Comparison of ENCODE assay signal across 8 cellular contexts in the genomic region with DNA sequence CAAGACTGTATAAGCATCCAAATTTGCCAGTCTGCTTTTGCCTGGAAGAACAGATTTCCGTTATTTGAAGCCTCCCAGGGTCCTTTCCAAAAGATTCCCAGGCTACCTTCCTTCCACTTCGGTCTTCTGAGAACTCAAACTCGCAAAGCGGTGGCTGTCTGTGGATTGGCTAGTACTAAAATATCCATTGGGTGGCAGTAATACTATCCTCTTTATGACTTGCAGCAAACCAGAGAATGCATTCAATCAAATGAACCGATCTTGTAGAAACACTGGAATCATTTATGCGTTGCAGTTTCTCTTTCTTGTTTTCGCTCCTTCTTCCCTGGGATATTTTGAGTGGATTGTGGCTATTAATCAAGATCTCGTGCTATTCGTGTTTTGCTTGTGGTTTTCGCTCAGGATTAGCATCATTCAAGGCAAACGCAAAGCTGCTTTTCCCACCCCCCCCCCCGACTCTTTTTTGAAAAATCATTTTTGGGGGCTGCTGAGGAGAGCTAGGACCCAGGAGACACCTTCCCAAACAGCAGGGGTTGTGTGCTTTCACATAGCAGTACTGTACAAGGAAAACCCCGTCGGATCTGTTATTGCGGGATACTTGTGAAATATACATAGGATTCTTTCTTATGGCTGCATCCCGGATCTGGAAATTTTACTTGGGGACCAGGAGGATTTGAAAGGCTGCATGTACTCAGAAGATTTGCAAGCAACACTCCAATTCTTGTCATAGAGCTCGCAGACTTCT. TPM values are rescaled to one million over a fixed set of nuclear protein-coding genes. Genes with fewer than 3 reads are reported as not detected.
A peak's percentile ranks its signal among the peaks of the same experiment; 100 is the strongest.
DNase-seq lines count a peak whose midpoint lies in the region; ATAC-seq and TF ChIP-seq lines count a peak whose summit lies in the region.

A gene (plus strand): TSS at position 556 of the 745 bp plus-strand sequence.

- H3K27me3 ChIP-seq in subcutaneous abdominal adipose tissue (ENCODE audit: control insufficient read depth in 5 of 5, insufficient read depth in 4 of 5, low read length in 5 of 5), result peaks cover 16 to 28% (median 22%) of the 10 kb centered on the region in 5 donors
- no peaks in the 10 kb centered on the region for H3K27me3 ChIP-seq in naive thymus-derived CD4-positive, alpha-beta T cell (ENCODE audit: control insufficient read depth in 2 of 2, insufficient read depth in 2 of 2, low read length in 2 of 2)

- H3K36me3 ChIP-seq in subcutaneous abdominal adipose tissue (ENCODE audit: control insufficient read depth in 5 of 5, insufficient read depth in 5 of 5, low read length in 5 of 5), result no peaks in the 10 kb centered on the region
- no peaks in the 10 kb centered on the region for H3K36me3 ChIP-seq in naive thymus-derived CD4-positive, alpha-beta T cell (ENCODE audit: control insufficient read depth in 2 of 3, insufficient read depth in 3 of 3, low read length in 3 of 3)

- in situ Hi-C loops in astrocyte of the spinal cord (cut with HindIII; ENCODE audit: low sequenced_read_pairs), result no loop called here

- no peak within 1 kb of the TSS for H3K4me3 Mint-ChIP-seq in T-helper 2 cell treated with Interferon-gamma antibody and Interleukin-4, amounts not matched to agents 5 μg/mL and 100 μg/mL, for 36 hours
- H3K4me3 Mint-ChIP-seq in naive thymus-derived CD4-positive, alpha-beta T cell, result no peak within 1 kb of the TSS

- CTCF ChIA-PET in naive thymus-derived CD4-positive, alpha-beta T cell (lab: Charles Lee), result no interaction called here

- no peak within 1 kb of the TSS for H3K27ac ChIP-seq in subcutaneous abdominal adipose tissue (ENCODE audit: low read depth, low read length)
- no peak within 1 kb of the TSS for H3K27ac ChIP-seq in naive thymus-derived CD4-positive, alpha-beta T cell (ENCODE audit: low read depth, low read length)

- H3K4me1 ChIP-seq in subcutaneous abdominal adipose tissue (ENCODE audit: control insufficient read depth in 5 of 5, insufficient read depth in 5 of 5, low read length in 5 of 5), result no peaks in the 10 kb centered on the region
- no peaks in the 10 kb centered on the region for H3K4me1 ChIP-seq in naive thymus-derived CD4-positive, alpha-beta T cell (ENCODE audit: control insufficient read depth in 2 of 2, insufficient read depth in 2 of 2, low read length in 2 of 2)

- H3K4me3 ChIP-seq in HFF-Myc (replicated peaks; ENCODE audit: low read depth, low read length) (peak within 1 kb of the TSS; percentile 4; the same call in 1 of the 2 replicates), astrocyte of the spinal cord (ENCODE audit: low read depth, low read length) (peak within 1 kb of the TSS; percentile 44), subcutaneous abdominal adipose tissue (ENCODE audit: low read depth in 1 of 5, low read length in 5 of 5) (peak within 1 kb of the TSS in 4 of 5 donors; percentile 2 to 37 (median 18))
- no peak within 1 kb of the TSS for H3K4me3 ChIP-seq in naive thymus-derived CD4-positive, alpha-beta T cell (ENCODE audit: low read length)

- DNase-seq in HFF-Myc (ENCODE audit: extremely low read depth, low read depth) (peak; percentile 1), astrocyte of the spinal cord (ENCODE audit: low read depth, low spot score) (peak; percentile 75), iris pigment epithelial cell (ENCODE audit: low read depth) (peak; percentile 77), epidermal melanocyte (ENCODE audit: insufficient read length, low spot score) (no peak), GOT3 (lab: John Stamatoyannopoulos, UW) (no peak)
- DNase-seq in T-helper 2 cell treated with Interferon-gamma antibody and Interleukin-4, amounts not matched to agents 5 μg/mL and 100 μg/mL, for 36 hours (ENCODE audit: low spot score), result no peak
- no peak for DNase-seq in naive thymus-derived CD4-positive, alpha-beta T cell

- H3K27me3 Mint-ChIP-seq in T-helper 2 cell treated with Interferon-gamma antibody and Interleukin-4, amounts not matched to agents 5 μg/mL and 100 μg/mL, for 36 hours (ENCODE audit: low read depth), result no peaks in the 10 kb centered on the region
- H3K27me3 Mint-ChIP-seq in naive thymus-derived CD4-positive, alpha-beta T cell, result peaks cover 0 to 4% (median 0%) of the 10 kb centered on the region in 5 donors

- H3K9ac ChIP-seq in subcutaneous abdominal adipose tissue (ENCODE audit: low read length in 5 of 5), result no peak within 1 kb of the TSS

- TF ChIP-seq CTCF in HFF-Myc (IDR thresholded peaks at IDR 0.05; ENCODE audit: low read depth, low read length, missing control alignments) (no peak), astrocyte of the spinal cord (IDR thresholded peaks at IDR 0.05; ENCODE audit: low read depth, low read length) (peak; percentile 19)

- POLR2A ChIA-PET in naive thymus-derived CD4-positive, alpha-beta T cell (lab: Charles Lee), result no interaction called here

- ATAC-seq in naive thymus-derived CD4-positive, alpha-beta T cell, result no peak

- H3K4me1 Mint-ChIP-seq in T-helper 2 cell treated with Interferon-gamma antibody and Interleukin-4, amounts not matched to agents 5 μg/mL and 100 μg/mL, for 36 hours (ENCODE audit: low read depth), result no peaks in the 10 kb centered on the region
- no peaks in the 10 kb centered on the region for H3K4me1 Mint-ChIP-seq in naive thymus-derived CD4-positive, alpha-beta T cell

- intact Hi-C loops in naive thymus-derived CD4-positive, alpha-beta T cell (cut with micrococcal nuclease), result no loop called here

- H3K9me3 Mint-ChIP-seq in T-helper 2 cell treated with Interferon-gamma antibody and Interleukin-4, amounts not matched to agents 5 μg/mL and 100 μg/mL, for 36 hours, result no peaks in the 10 kb centered on the region
- peaks cover 0 to 7% (median 0%) of the 10 kb centered on the region in 11 donors for H3K9me3 Mint-ChIP-seq in naive thymus-derived CD4-positive, alpha-beta T cell

- H3K36me3 Mint-ChIP-seq in T-helper 2 cell treated with Interferon-gamma antibody and Interleukin-4, amounts not matched to agents 5 μg/mL and 100 μg/mL, for 36 hours (ENCODE audit: low read depth), result no peaks in the 10 kb centered on the region
- no peaks in the 10 kb centered on the region for H3K36me3 Mint-ChIP-seq in naive thymus-derived CD4-positive, alpha-beta T cell

- H3K9me3 ChIP-seq in subcutaneous abdominal adipose tissue (ENCODE audit: control insufficient read depth in 5 of 5, low read length in 5 of 5), result no peaks in the 10 kb centered on the region
- H3K9me3 ChIP-seq in naive thymus-derived CD4-positive, alpha-beta T cell (ENCODE audit: control insufficient read depth in 2 of 3, low read length in 3 of 3), result no peaks in the 10 kb centered on the region

- no peak within 1 kb of the TSS for H3K27ac Mint-ChIP-seq in T-helper 2 cell treated with Interferon-gamma antibody and Interleukin-4, amounts not matched to agents 5 μg/mL and 100 μg/mL, for 36 hours
- H3K27ac Mint-ChIP-seq in naive thymus-derived CD4-positive, alpha-beta T cell, result no peak within 1 kb of the TSS

RNA-seq across cellular contexts. Expression of the gene that starts here (rescaled TPM):
- not detected for total RNA-seq in naive thymus-derived CD4-positive, alpha-beta T cell
- not detected for polyA plus RNA-seq in naive thymus-derived CD4-positive, alpha-beta T cell

Comparison
In these comparisons a context has a peak if more than half of its experiments do, and no peak if none do; other contexts are left out.
1. DNase-seq: peak in HFF-Myc (single experiment), astrocyte of the spinal cord (single experiment) and iris pigment epithelial cell (single experiment); none in T-helper 2 cell treated with Interferon-gamma antibody and Interleukin-4, amounts not matched to agents 5 μg/mL and 100 μg/mL, for 36 hours (single experiment), epidermal melanocyte (single experiment), naive thymus-derived CD4-positive, alpha-beta T cell (0 of 9) and GOT3 (single experiment).